ENCODE assay signal across 23 cellular contexts in the genomic region with DNA sequence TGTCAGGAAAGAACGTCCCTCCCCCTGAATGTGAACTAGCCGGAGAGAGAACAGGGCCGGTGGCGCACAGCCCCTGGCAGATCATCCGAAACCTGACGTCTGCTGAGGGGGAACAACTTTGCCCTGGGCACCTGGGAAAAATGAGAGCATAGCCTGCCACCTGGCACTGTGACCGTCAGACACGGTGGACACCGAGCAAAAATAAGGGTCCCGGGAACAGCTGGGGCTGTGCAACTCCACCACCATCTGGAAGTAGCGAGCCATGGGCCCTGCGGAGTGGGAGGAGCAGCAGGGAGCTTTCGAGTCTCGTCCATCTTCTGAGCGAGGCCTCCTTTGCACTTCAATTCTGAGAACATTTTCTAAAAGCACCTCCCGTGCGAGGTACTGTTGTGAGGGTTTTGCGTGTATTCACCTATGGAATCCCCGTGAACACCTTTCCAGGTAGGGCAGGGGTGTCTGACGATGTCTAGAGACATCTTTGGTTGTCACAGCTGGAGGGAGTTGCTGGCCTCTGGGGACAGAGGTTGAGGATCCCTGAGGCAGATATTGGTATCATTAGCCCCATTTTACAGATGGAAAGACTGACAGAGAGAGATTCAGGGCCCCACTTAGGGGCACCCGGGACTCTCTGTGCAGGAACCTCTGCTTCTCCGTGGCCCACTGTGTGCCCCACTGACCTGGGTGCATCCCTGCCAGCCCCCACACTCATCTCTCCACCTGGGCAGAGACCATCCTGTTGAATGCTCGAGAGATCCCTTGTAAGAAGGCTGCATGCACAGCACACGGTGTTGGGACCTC.
DNase-seq lines count a peak whose midpoint lies in the region; ATAC-seq and FAIRE-seq lines count a peak whose summit lies in the region.
"Had no signal": no experiment of that assay in that cellular context is flagged by ENCODE, and none has a peak within 500 bp of the region (broad histone marks: within the 10 kb centered on the region; RNA-seq: fewer than 3 reads in every experiment).

No MANE protein-coding gene starts in this region.

- H3K4ac ChIP-seq in neuronal stem cell (ENCODE audit: low read length), result no peak overlapping the region

- H2BK5ac ChIP-seq in neuronal stem cell (ENCODE audit: low read length), result peak overlapping the region; percentile 59

- H4K8ac ChIP-seq in neuronal stem cell (ENCODE audit: low read depth, low read length), result no peak overlapping the region

- H3K4me2 ChIP-seq in neuronal stem cell (ENCODE audit: insufficient read depth, low read length, poor library complexity, severe bottlenecking), result no peak overlapping the region
- H3K4me2 ChIP-seq: A549; BLaER1 treated with 17β-estradiol and CSF1 and Interleukin-3, amounts not matched to agents 10 nM and 100 nM; GM23338 had no signal

- no CpG with 5 or more reads among the region's 24 CpGs for WGBS in neuronal stem cell (ENCODE audit: extremely low coverage in 2 of 2, insufficient read length in 2 of 2, insufficient replicate concordance in 1 of 2), 2 donors

- DNase-seq in DMS 273 (lab: John Stamatoyannopoulos, UW; ENCODE audit: unreplicated experiment) (peak; percentile 80), HTR-8/SVneo (ENCODE audit: insufficient read length, low spot score) (no peak), SJCRH30 (no peak), neuronal stem cell (ENCODE audit: low spot score) (no peak), H7 (no peak), cortex of kidney (lab: John Stamatoyannopoulos, UW) (no peak), amniotic stem cell (lab: John Stamatoyannopoulos, UW) (no peak)
- DNase-seq: 8988T; ACHN; AML-193; BE2C; CD4-positive, alpha-beta T cell; DMS153; DND-41; HFFc6 had no signal

- no peak overlapping the region for H3K14ac ChIP-seq in neuronal stem cell (ENCODE audit: low read length)

- FAIRE-seq in HTR-8/SVneo (lab: Jason Lieb, UNC), result peak; percentile 68
- FAIRE-seq: A549, D721Med, G401.6, GM12892 had no signal

- no peak overlapping the region for H2AFZ ChIP-seq in neuronal stem cell (ENCODE audit: low read length)

- peak overlapping the region; percentile 56 for H2BK120ac ChIP-seq in neuronal stem cell (ENCODE audit: low read depth, low read length)

- H4K91ac ChIP-seq in neuronal stem cell (ENCODE audit: low read depth, low read length, poor library complexity), result no peak overlapping the region

- H2AK5ac ChIP-seq in neuronal stem cell (ENCODE audit: low read depth, low read length), result peak overlapping the region; percentile 66

- H3K23ac ChIP-seq in neuronal stem cell (ENCODE audit: low read depth, low read length, poor library complexity), result no peak overlapping the region

- H3K4me3 ChIP-seq in SJCRH30 (no peak overlapping the region), neuronal stem cell (ENCODE audit: low read length in 2 of 2) (no peak overlapping the region), H7 (ENCODE audit: insufficient read depth, low read depth, low read length) (no peak overlapping the region)
- H3K4me3 ChIP-seq: A549; BLaER1 treated with 17β-estradiol and CSF1 and Interleukin-3, amounts not matched to agents 10 nM and 100 nM; GM23338; HAP-1 had no signal

- H2BK15ac ChIP-seq in neuronal stem cell (ENCODE audit: low read length), result peak overlapping the region; percentile 76

- H3K4me1 ChIP-seq in SJCRH30 (peaks cover 17% of the 10 kb centered on the region), neuronal stem cell (ENCODE audit: control insufficient read depth in 2 of 2, insufficient read depth in 1 of 2, low read depth in 1 of 2, low read length in 2 of 2) (peaks cover 0 to 18% of the 10 kb centered on the region in 2 donors)
- H3K4me1 ChIP-seq: A549, HAP-1 had no signal

- peak overlapping the region; percentile 91 for H3K18ac ChIP-seq in neuronal stem cell (ENCODE audit: low read length)

- H3K36me3 ChIP-seq in SJCRH30 (no peaks in the 10 kb centered on the region), neuronal stem cell (replicated peaks in 1 of 2; ENCODE audit: control insufficient read depth in 2 of 2, insufficient read depth in 2 of 2, low read length in 2 of 2) (no peaks in the 10 kb centered on the region), H7 (replicated peaks; ENCODE audit: control insufficient read depth, insufficient read depth, low read length) (no peaks in the 10 kb centered on the region)
- H3K36me3 ChIP-seq: BE2C; BLaER1 treated with 17β-estradiol and CSF1 and Interleukin-3, amounts not matched to agents 10 nM and 100 nM; HAP-1 had no signal

- H2BK12ac ChIP-seq in neuronal stem cell (ENCODE audit: low read length), result no peak overlapping the region

- ATAC-seq in GM18858 (IDR thresholded peaks at IDR 0.05; ENCODE audit: unreplicated experiment), result no peak
- ATAC-seq: A549 had no signal

- no peaks in the 10 kb centered on the region for H3K9me3 ChIP-seq in SJCRH30 (replicated peaks)
- H3K9me3 ChIP-seq in neuronal stem cell (replicated peaks in 1 of 2; ENCODE audit: control insufficient read depth in 2 of 2, insufficient read depth in 1 of 2, low read depth in 1 of 2, low read length in 2 of 2), result peaks cover 0 to 6% of the 10 kb centered on the region in 2 donors
- H3K9me3 ChIP-seq: A549; BE2C; BLaER1 treated with 17β-estradiol and CSF1 and Interleukin-3, amounts not matched to agents 10 nM and 100 nM; HAP-1 had no signal

- no peak overlapping the region for H3K9ac ChIP-seq in neuronal stem cell (ENCODE audit: low read depth, low read length, poor library complexity)
- H3K9ac ChIP-seq: BLaER1 treated with 17β-estradiol and CSF1 and Interleukin-3, amounts not matched to agents 10 nM and 100 nM had no signal

- H3K27me3 ChIP-seq in SJCRH30 (no peaks in the 10 kb centered on the region), neuronal stem cell (ENCODE audit: control insufficient read depth in 3 of 3, insufficient read depth in 3 of 3, low read depth in 1 of 3, low read length in 3 of 3) (peaks cover 0 to 10% (median 0%) of the 10 kb centered on the region in 3 experiments), H7 (ENCODE audit: control insufficient read depth, insufficient read depth, low read length) (no peaks in the 10 kb centered on the region)
- H3K27me3 ChIP-seq: BE2C; BLaER1 treated with 17β-estradiol and CSF1 and Interleukin-3, amounts not matched to agents 10 nM and 100 nM had no signal

- H3K79me1 ChIP-seq in neuronal stem cell (ENCODE audit: low read depth, low read length), result no peaks in the 10 kb centered on the region

- H3K27ac ChIP-seq in SJCRH30, result peak overlapping the region; percentile 21
- H3K27ac ChIP-seq in neuronal stem cell (replicated peaks; ENCODE audit: low read length), result peak overlapping the region; percentile 98
- H3K27ac ChIP-seq: A549; BLaER1 treated with 17β-estradiol and CSF1 and Interleukin-3, amounts not matched to agents 10 nM and 100 nM had no signal
